ENCODE assay signal across 1 cellular context in genomic region chr17:64387545-64388171, GRCh38.
TF ChIP-seq lines count a peak whose summit lies in the region.

No MANE protein-coding gene starts in this region.

TF ChIP-seq in H1, 55 proteins besides CTCF, POLR2A, EP300 and RAD21:
- TF ChIP-seq KDM1A (IDR thresholded peaks at IDR 0.05; ENCODE audit: borderline replicate concordance, low read length), result no peak
- TF ChIP-seq CHD2 (IDR thresholded peaks at IDR 0.05; ENCODE audit: low read length), result no peak
- no peak for TF ChIP-seq PHF8 (conservative IDR thresholded peaks at IDR 0.05; ENCODE audit: low read depth, low read length)
- TF ChIP-seq RXRA (IDR thresholded peaks at IDR 0.05; ENCODE audit: insufficient read depth, low read depth, low read length), result no peak
- peak; percentile 64 for TF ChIP-seq E2F6 (IDR thresholded peaks at IDR 0.05)
